Comparison of ENCODE assay signal across 10 cellular contexts in the genomic region with DNA sequence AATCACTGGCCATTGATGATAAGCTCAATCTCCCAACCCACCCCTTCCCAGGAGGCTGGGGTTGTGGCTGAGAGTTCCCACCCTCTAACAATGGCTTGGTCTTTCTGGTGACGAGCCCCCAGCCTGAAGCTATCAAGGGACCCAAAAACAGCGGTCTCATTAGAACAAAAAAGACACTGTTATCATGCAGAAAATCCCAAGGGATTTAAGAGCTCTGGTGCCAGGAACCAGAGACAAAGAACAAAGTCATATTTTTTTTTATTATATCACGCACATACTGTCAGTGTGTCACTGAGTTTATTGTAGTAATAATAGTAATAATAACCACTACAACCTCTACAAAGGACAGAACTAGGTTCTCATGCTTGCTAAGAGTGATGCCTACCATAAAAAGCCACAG. TPM values are rescaled to one million over a fixed set of nuclear protein-coding genes. Genes with fewer than 3 reads are reported as not detected.
"Had no signal": no experiment of that assay in that cellular context is flagged by ENCODE, and none has a peak within 500 bp of the region (broad histone marks: within the 10 kb centered on the region; RNA-seq: fewer than 3 reads in every experiment).

No MANE protein-coding gene starts in this region.

- H3K27ac ChIP-seq: GM23248 had no signal

- DNase-seq: GM23248, GOT3, H7, HFFc6, IMR-90, KG1 had no signal

- H3K36me3 ChIP-seq: HAP-1 had no signal

- H3K9ac ChIP-seq: GM23248 had no signal

- H3K4me1 ChIP-seq: HAP-1 had no signal

- H3K9me3 ChIP-seq: HAP-1 had no signal

- H3K4me3 ChIP-seq: GM23248, HAP-1, K562 had no signal

RNA-seq across cellular contexts. Expression of a gene that starts 43.9 kb away (rescaled TPM):
- total RNA-seq: GM23248, H4, H7, HFFc6, HT-29, IMR-90, K562 had no signal
- polyA plus RNA-seq: GM23248, IMR-90, K562 had no signal
